ENCODE assay signal across 21 cellular contexts in the genomic region with DNA sequence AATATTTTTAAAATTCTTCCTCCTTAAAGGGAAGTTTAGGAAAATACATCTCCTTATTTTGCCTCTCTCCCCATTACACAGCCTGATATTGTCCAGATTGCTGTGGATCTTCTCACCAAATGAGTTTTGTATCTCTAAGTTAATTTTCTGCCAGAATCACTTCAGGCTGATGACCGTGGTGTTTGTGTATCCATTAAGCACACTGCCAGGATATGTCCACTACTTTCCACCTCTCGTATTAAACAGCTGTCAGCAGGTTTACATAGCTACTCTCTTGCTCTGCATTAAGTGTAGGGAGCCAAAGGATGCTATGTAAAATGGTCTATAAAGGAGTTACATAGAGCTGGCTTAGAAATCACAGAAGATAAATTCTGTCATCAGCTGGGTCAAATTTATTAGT.
A peak's percentile ranks its signal among the peaks of the same experiment; 100 is the strongest.
DNase-seq lines count a peak whose midpoint lies in the region; ATAC-seq and TF ChIP-seq lines count a peak whose summit lies in the region.
"Had no signal": no experiment of that assay in that cellular context is flagged by ENCODE, and none has a peak within 500 bp of the region (broad histone marks: within the 10 kb centered on the region; RNA-seq: fewer than 3 reads in every experiment).

No MANE protein-coding gene starts in this region.

- peak in 1 of 2 experiments; percentile 14; a peak in 1 of 4 replicates for TF ChIP-seq EP300 in SK-N-SH (IDR thresholded peaks at IDR 0.05; ENCODE audit: borderline replicate concordance in 1 of 2, low read depth in 1 of 2, low read length in 1 of 2)

- peaks cover 9% of the 10 kb centered on the region for H3F3A ChIP-seq in SK-N-SH (replicated peaks; ENCODE audit: insufficient read depth)

- H3K4me2 ChIP-seq in SK-N-SH: no peak overlapping the region

- no peaks in the 10 kb centered on the region for H3K27me3 Mint-ChIP-seq in CD4-positive, alpha-beta memory T cell
- H3K27me3 Mint-ChIP-seq: activated CD4-positive, alpha-beta T cell treated with anti-CD3 and anti-CD28 coated beads, Interleukin-2, amount 10 ng/mL, durations not matched to agents 24 days and 14 days had no signal

- H3K27ac ChIP-seq in SK-N-SH (ENCODE audit: low read depth in 2 of 2, low read length in 1 of 2) (peak overlapping the region in 1 of 2 experiments; percentile 50; a peak in 2 of 4 replicates), prostate gland (no peak overlapping the region)
- H3K27ac ChIP-seq in CD4-positive, alpha-beta memory T cell (ENCODE audit: low read depth, low read length): no peak overlapping the region
- H3K27ac ChIP-seq: coronary artery, parathyroid adenoma, suprapubic skin, uterus had no signal

- H3K4me3 ChIP-seq in SK-N-SH (ENCODE audit: low read depth in 2 of 2, low read length in 1 of 2) (no peak overlapping the region), prostate gland (no peak overlapping the region)
- no peak overlapping the region for H3K4me3 ChIP-seq in CD4-positive, alpha-beta memory T cell (ENCODE audit: low read length in 2 of 2)
- H3K4me3 ChIP-seq: coronary artery, suprapubic skin, uterus had no signal

- TF ChIP-seq POLR2A in prostate gland (IDR thresholded peaks at IDR 0.05): no peak

- no peaks in the 10 kb centered on the region for H3K9me2 ChIP-seq in SK-N-SH

- CTCF ChIA-PET in SK-N-SH (lab: Yijun Ruan, JAX): interaction anchor here (0.8 to 1.1 kb wide), 4 partner anchors 18 to 257 kb away, joined by 3 read pairs; no protein-coding TSS in a partner anchor
- CTCF ChIA-PET in CD4-positive, alpha-beta memory T cell (lab: Charles Lee; ENCODE audit: partially characterized antibody): no interaction called here

- H3K36me3 ChIP-seq in SK-N-SH (replicated peaks in 1 of 2; ENCODE audit: control insufficient read depth in 1 of 2, insufficient read depth in 2 of 2, low read length in 1 of 2) (peaks cover 0 to 4% of the 10 kb centered on the region in 2 experiments), prostate gland (no peaks in the 10 kb centered on the region)
- no peaks in the 10 kb centered on the region for H3K36me3 ChIP-seq in CD4-positive, alpha-beta memory T cell (ENCODE audit: insufficient read depth, low read length)
- H3K36me3 ChIP-seq: suprapubic skin, uterus had no signal

- no peaks in the 10 kb centered on the region for H3K9me3 ChIP-seq in SK-N-SH
- H3K9me3 ChIP-seq in CD4-positive, alpha-beta memory T cell (ENCODE audit: control insufficient read depth in 1 of 2, low read length in 2 of 2): no peaks in the 10 kb centered on the region
- H3K9me3 ChIP-seq in prostate gland: no peaks in the 10 kb centered on the region
- H3K9me3 ChIP-seq: suprapubic skin, uterus had no signal

- peaks cover 2 to 7% of the 10 kb centered on the region in 2 donors for H3K36me3 Mint-ChIP-seq in CD4-positive, alpha-beta memory T cell
- H3K36me3 Mint-ChIP-seq: natural killer cell had no signal

- H3K27me3 ChIP-seq in SK-N-SH (ENCODE audit: insufficient read depth) (no peaks in the 10 kb centered on the region), prostate gland (replicated peaks; ENCODE audit: insufficient read depth) (no peaks in the 10 kb centered on the region)
- no peaks in the 10 kb centered on the region for H3K27me3 ChIP-seq in CD4-positive, alpha-beta memory T cell (ENCODE audit: insufficient read depth, low read length)
- H3K27me3 ChIP-seq: suprapubic skin, uterus had no signal

- H3K9me3 Mint-ChIP-seq in CD4-positive, alpha-beta memory T cell: peaks cover 0 to 18% (median 3%) of the 10 kb centered on the region in 8 donors
- H3K9me3 Mint-ChIP-seq: natural killer cell had no signal

- no peak for ATAC-seq in SK-N-SH treated with all-trans-retinoic acid at 6 μM for 48 hours
- ATAC-seq: left cardiac atrium, natural killer cell had no signal

- H3K4me3 Mint-ChIP-seq in CD4-positive, alpha-beta memory T cell: no peak overlapping the region
- H3K4me3 Mint-ChIP-seq: activated CD4-positive, alpha-beta T cell treated with anti-CD3 and anti-CD28 coated beads, Interleukin-2, amount 10 ng/mL, durations not matched to agents 24 days and 14 days; brain; H9; natural killer cell had no signal

- no peak overlapping the region for H3K9ac ChIP-seq in SK-N-SH
- H3K9ac ChIP-seq: parathyroid adenoma had no signal

- no peak overlapping the region for H2AFZ ChIP-seq in SK-N-SH (ENCODE audit: low read depth)
- H2AFZ ChIP-seq: parathyroid adenoma had no signal

- H3K4me1 ChIP-seq in SK-N-SH (ENCODE audit: control insufficient read depth in 1 of 2, insufficient read depth in 2 of 2, low read depth in 1 of 2, low read length in 1 of 2) (peaks cover 5 to 10% of the 10 kb centered on the region in 2 experiments; a peak in 3 of 4 replicates), prostate gland (replicated peaks) (no peaks in the 10 kb centered on the region)
- H3K4me1 ChIP-seq in CD4-positive, alpha-beta memory T cell (ENCODE audit: insufficient read depth, low read length): no peaks in the 10 kb centered on the region
- H3K4me1 ChIP-seq: suprapubic skin, uterus had no signal

- DNase-seq in SK-N-SH: peak; percentile 14
- DNase-seq in NCI-H2227 (lab: John Stamatoyannopoulos, UW; ENCODE audit: unreplicated experiment): peak; percentile 52
- DNase-seq in SHP77 treated with DMSO at 0.1 percent for 48 hours (lab: John Stamatoyannopoulos, UW): peak; percentile 47
- DNase-seq in D341Med (ENCODE audit: low spot score): no peak
- DNase-seq in CD4-positive, alpha-beta memory T cell: no peak
- no peak for DNase-seq in prostate gland (ENCODE audit: low spot score)
- no peak for DNase-seq in activated T-cell treated with anti-CD3 and anti-CD28 coated beads, Interleukin-2, amount 50 U/mL, for 1 hour
- DNase-seq: ACHN; activated CD4-positive, alpha-beta T cell treated with anti-CD3 and anti-CD28 coated beads, Interleukin-2, amount 10 ng/mL, durations not matched to agents 24 days and 14 days; H9; KBM-7; left cardiac atrium; natural killer cell; T-helper 1 cell; uterus had no signal

- peak overlapping the region in 1 of 7 donors; percentile 53 for H3K27ac Mint-ChIP-seq in CD4-positive, alpha-beta memory T cell
- H3K27ac Mint-ChIP-seq: activated CD4-positive, alpha-beta T cell treated with anti-CD3 and anti-CD28 coated beads, Interleukin-2, amount 10 ng/mL, durations not matched to agents 24 days and 14 days; activated T-helper 2 cell treated with anti-CD3 and anti-CD28 coated beads, Interferon-gamma antibody, Interleukin-2, Interleukin-4, amounts not matched to agents 10 μg/mL and 5 μg/mL and 100 μg/mL, durations not matched to agents 14 hours and 24 hours and 36 hours; H9; natural killer cell had no signal

- peaks cover 64% of the 10 kb centered on the region for H3K79me2 ChIP-seq in SK-N-SH (ENCODE audit: insufficient read depth)

- intact Hi-C loops in CD4-positive, alpha-beta memory T cell (cut with micrococcal nuclease): no loop called here
- intact Hi-C loops in prostate gland (cut with DNase I): no loop called here

- peaks cover 93% of the 10 kb centered on the region for H4K20me1 ChIP-seq in SK-N-SH (ENCODE audit: insufficient read depth)

- POLR2A ChIA-PET in SK-N-SH (lab: Yijun Ruan, JAX): no interaction called here
- POLR2A ChIA-PET in CD4-positive, alpha-beta memory T cell (lab: Charles Lee; ENCODE audit: partially characterized antibody): interaction anchor here (2.0 kb wide), 1 partner anchor 201 kb away, joined by 5 read pairs; a partner anchor contains a TSS

- WGBS in SK-N-SH (ENCODE audit: low lambda C conversion rate): 77% methylated on average over 2 of the region's 2 CpGs
- 45% methylated on average over 2 of the region's 2 CpGs for WGBS in prostate gland

- H3K4me1 Mint-ChIP-seq in CD4-positive, alpha-beta memory T cell: peaks cover 23 to 35% (median 31%) of the 10 kb centered on the region in 4 donors
- H3K4me1 Mint-ChIP-seq: activated CD4-positive, alpha-beta T cell treated with anti-CD3 and anti-CD28 coated beads, Interleukin-2, amount 10 ng/mL, durations not matched to agents 24 days and 14 days had no signal

- TF ChIP-seq RAD21 in SK-N-SH (IDR thresholded peaks at IDR 0.05; ENCODE audit: low read length): no peak

- TF ChIP-seq CTCF in SK-N-SH (IDR thresholded peaks at IDR 0.05) (no peak), prostate gland (IDR thresholded peaks at IDR 0.05) (no peak)

TF ChIP-seq in SK-N-SH, 30 proteins besides CTCF, POLR2A, EP300 and RAD21 (continues in another document):
- TF ChIP-seq NRF1 (IDR thresholded peaks at IDR 0.05; ENCODE audit: low read depth, low read length): no peak
- TF ChIP-seq, protein P1, sequence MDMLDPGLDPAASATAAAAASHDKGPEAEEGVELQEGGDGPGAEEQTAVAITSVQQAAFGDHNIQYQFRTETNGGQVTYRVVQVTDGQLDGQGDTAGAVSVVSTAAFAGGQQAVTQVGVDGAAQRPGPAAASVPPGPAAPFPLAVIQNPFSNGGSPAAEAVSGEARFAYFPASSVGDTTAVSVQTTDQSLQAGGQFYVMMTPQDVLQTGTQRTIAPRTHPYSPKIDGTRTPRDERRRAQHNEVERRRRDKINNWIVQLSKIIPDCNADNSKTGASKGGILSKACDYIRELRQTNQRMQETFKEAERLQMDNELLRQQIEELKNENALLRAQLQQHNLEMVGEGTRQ (IDR thresholded peaks at IDR 0.05; ENCODE audit: borderline replicate concordance, low read depth, low read length): no peak
- TF ChIP-seq NFIC (IDR thresholded peaks at IDR 0.05; ENCODE audit: borderline replicate concordance): no peak
- no peak for TF ChIP-seq TEAD4 (IDR thresholded peaks at IDR 0.05; ENCODE audit: borderline replicate concordance, insufficient read depth)

TF ChIP-seq in SK-N-SH treated with all-trans-retinoic acid at 6 μM for 48 hours, 23 proteins besides CTCF, POLR2A, EP300 and RAD21 (continues in another document):
- TF ChIP-seq RARB (CRISPR knock-in tag; IDR thresholded peaks at IDR 0.05): no peak
- TF ChIP-seq ISL1 (CRISPR knock-in tag; IDR thresholded peaks at IDR 0.05): no peak
- TF ChIP-seq GLIS3 (CRISPR knock-in tag; IDR thresholded peaks at IDR 0.05): no peak
- TF ChIP-seq BACH2 (CRISPR knock-in tag; IDR thresholded peaks at IDR 0.05; ENCODE audit: borderline replicate concordance): no peak
- TF ChIP-seq, protein P2, sequence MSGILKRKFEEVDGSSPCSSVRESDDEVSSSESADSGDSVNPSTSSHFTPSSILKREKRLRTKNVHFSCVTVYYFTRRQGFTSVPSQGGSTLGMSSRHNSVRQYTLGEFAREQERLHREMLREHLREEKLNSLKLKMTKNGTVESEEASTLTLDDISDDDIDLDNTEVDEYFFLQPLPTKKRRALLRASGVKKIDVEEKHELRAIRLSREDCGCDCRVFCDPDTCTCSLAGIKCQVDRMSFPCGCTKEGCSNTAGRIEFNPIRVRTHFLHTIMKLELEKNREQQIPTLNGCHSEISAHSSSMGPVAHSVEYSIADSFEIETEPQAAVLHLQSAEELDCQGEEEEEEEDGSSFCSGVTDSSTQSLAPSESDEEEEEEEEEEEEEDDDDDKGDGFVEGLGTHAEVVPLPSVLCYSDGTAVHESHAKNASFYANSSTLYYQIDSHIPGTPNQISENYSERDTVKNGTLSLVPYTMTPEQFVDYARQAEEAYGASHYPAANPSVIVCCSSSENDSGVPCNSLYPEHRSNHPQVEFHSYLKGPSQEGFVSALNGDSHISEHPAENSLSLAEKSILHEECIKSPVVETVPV (CRISPR knock-in tag; IDR thresholded peaks at IDR 0.05): no peak
- no peak for TF ChIP-seq ARNTL (CRISPR knock-in tag; IDR thresholded peaks at IDR 0.05; ENCODE audit: borderline replicate concordance, low read depth)
- TF ChIP-seq ZNF8 (CRISPR knock-in tag; IDR thresholded peaks at IDR 0.05): no peak
- TF ChIP-seq TCF4 (CRISPR knock-in tag; IDR thresholded peaks at IDR 0.05; ENCODE audit: borderline replicate concordance): no peak

Comparison
In these comparisons a context has a peak if more than half of its experiments do, and no peak if none do; other contexts are left out.
1. DNase-seq: peak in SK-N-SH (single experiment), NCI-H2227 (single experiment) and SHP77 treated with DMSO at 0.1 percent for 48 hours (single experiment); none in D341Med (single experiment), CD4-positive, alpha-beta memory T cell (0 of 5), prostate gland (single experiment) and activated T-cell treated with anti-CD3 and anti-CD28 coated beads, Interleukin-2, amount 50 U/mL, for 1 hour (single experiment).